8 cellular contexts compared by ENCODE assay signal in genomic region chr4:73257242-73257994, GRCh38. TPM values are rescaled to one million over a fixed set of nuclear protein-coding genes. Genes with fewer than 3 reads are reported as not detected.
DNase-seq lines count a peak whose midpoint lies in the region; ATAC-seq and TF ChIP-seq lines count a peak whose summit lies in the region.

No MANE protein-coding gene starts in this region.

- ATAC-seq in GM19351 (IDR thresholded peaks at IDR 0.05; ENCODE audit: unreplicated experiment) = peak; percentile 29
- ATAC-seq in natural killer cell treated with Interleukin-12 subunit alpha and Interleukin-12 subunit beta and Interleukin-15 and Interleukin-18, amount 100 ng/mL, for 72 hours = peak in 1 of 2 donors; percentile 15
- peak; percentile 24 for ATAC-seq in stimulated activated naive CD8-positive, alpha-beta T cell treated with anti-CD3 and anti-CD28 coated beads, Interleukin-15, Interleukin-2, amounts not matched to agents 100 U/mL and 50 U/mL, for 24 hours

- peaks cover 6% of the 10 kb centered on the region for H3K36me3 Mint-ChIP-seq in natural killer cell treated with Interleukin-12 subunit alpha and Interleukin-12 subunit beta and Interleukin-15 and Interleukin-18, amount 100 ng/mL, for 72 hours

- peak overlapping the region; percentile 93 to 97 for H3K27ac Mint-ChIP-seq in natural killer cell treated with Interleukin-12 subunit alpha and Interleukin-12 subunit beta and Interleukin-15 and Interleukin-18, amount 100 ng/mL, for 72 hours

- DNase-seq in AML-193 (lab: John Stamatoyannopoulos, UW) (peak; percentile 75 to 85), KBM-7 (peak; percentile 96), PC-9 (peak; percentile 41 to 68), fibroblast of pulmonary artery (ENCODE audit: low read depth) (peak; percentile 90)
- DNase-seq in activated T-helper 1 cell treated with anti-CD3 and anti-CD28 coated beads, Interleukin-2, amount 50 U/mL, for 16 hours (ENCODE audit: low read depth in 1 of 2, low spot score in 1 of 2) = peak; percentile 17 to 28
- peak; percentile 80 for DNase-seq in natural killer cell treated with Interleukin-12 subunit alpha and Interleukin-12 subunit beta and Interleukin-15 and Interleukin-18, amount 100 ng/mL, for 72 hours (ENCODE audit: low spot score)
- peak; percentile 67 for DNase-seq in stimulated activated naive CD8-positive, alpha-beta T cell treated with anti-CD3 and anti-CD28 coated beads, Interleukin-15, Interleukin-2, amounts not matched to agents 100 U/mL and 50 U/mL, for 24 hours

- H3K4me1 Mint-ChIP-seq in natural killer cell treated with Interleukin-12 subunit alpha and Interleukin-12 subunit beta and Interleukin-15 and Interleukin-18, amount 100 ng/mL, for 72 hours (ENCODE audit: low read depth in 2 of 2) = peaks cover 37 to 51% of the 10 kb centered on the region in 2 donors

- peak overlapping the region; percentile 81 for H3K4me2 ChIP-seq in PC-9

- BruUV-seq in PC-9 (replicated peaks; lab: Mats Ljungman, UMichigan) = no TSS peak

- no peaks in the 10 kb centered on the region for H3K36me3 ChIP-seq in PC-9 (ENCODE audit: low read depth)

- H3K9me2 ChIP-seq in PC-9 (ENCODE audit: insufficient read depth) = no peaks in the 10 kb centered on the region

- peak overlapping the region; percentile 83; the same call in 1 of the 2 replicates for H2AFZ ChIP-seq in PC-9

- H3K27me3 ChIP-seq in PC-9 (ENCODE audit: insufficient read depth, low read depth) = no peaks in the 10 kb centered on the region

- peaks cover 22% of the 10 kb centered on the region for H3K4me1 ChIP-seq in PC-9 (replicated peaks; ENCODE audit: insufficient read depth)

- in situ Hi-C loops in KBM-7 (cut with MboI; ENCODE audit: low pct_unique_long_range_greater_than_20kb, low sequenced_read_pairs) = no loop called here

- H3K4me3 Mint-ChIP-seq in natural killer cell treated with Interleukin-12 subunit alpha and Interleukin-12 subunit beta and Interleukin-15 and Interleukin-18, amount 100 ng/mL, for 72 hours = peak overlapping the region; percentile 98

- H3K79me2 ChIP-seq in PC-9 (ENCODE audit: low read depth) = peaks cover 85% of the 10 kb centered on the region

- H3K4me3 ChIP-seq in PC-9 (peak overlapping the region; percentile 82), fibroblast of pulmonary artery (replicated peaks; ENCODE audit: low read depth, low read length) (peak overlapping the region; percentile 84)

- no peaks in the 10 kb centered on the region for H3K9me3 ChIP-seq in PC-9 (ENCODE audit: insufficient read depth, low read depth)

- TF ChIP-seq CTCF in PC-9 (conservative IDR thresholded peaks at IDR 0.05) (peak; percentile 73), fibroblast of pulmonary artery (IDR thresholded peaks at IDR 0.05; ENCODE audit: low read length, missing control alignments) (peak; percentile 72)

- intact Hi-C loops in PC-9 (cut with micrococcal nuclease; ENCODE audit: unreplicated experiment) = loop anchor here (10.0 kb wide), 1 partner anchor 113 kb away; no protein-coding TSS in a partner anchor

- no peaks in the 10 kb centered on the region for H3K9me3 Mint-ChIP-seq in natural killer cell treated with Interleukin-12 subunit alpha and Interleukin-12 subunit beta and Interleukin-15 and Interleukin-18, amount 100 ng/mL, for 72 hours

- H3K27ac ChIP-seq in PC-9 = peak overlapping the region; percentile 94

- H3K27me3 Mint-ChIP-seq in natural killer cell treated with Interleukin-12 subunit alpha and Interleukin-12 subunit beta and Interleukin-15 and Interleukin-18, amount 100 ng/mL, for 72 hours = no peaks in the 10 kb centered on the region

- POLR2A ChIA-PET in PC-9 (lab: Charles Lee; ENCODE audit: unreplicated experiment) = no interaction called here

- H4K20me1 ChIP-seq in PC-9 (ENCODE audit: insufficient read depth) = peaks cover 44% of the 10 kb centered on the region

- no peaks in the 10 kb centered on the region for H3F3A ChIP-seq in PC-9 (ENCODE audit: insufficient read depth, low read depth)

- CTCF ChIA-PET in PC-9 (lab: Charles Lee) = interaction anchor here (0.5 to 0.9 kb wide), 2 partner anchors 50 to 207 kb away, joined by 3 to 5 read pairs; no protein-coding TSS in a partner anchor

RNA-seq across cellular contexts. Expression of gene ANKRD17, which starts 1.2 kb away (rescaled TPM):
- total RNA-seq in PC-9 (2021) = 26.9 and 37.9 TPM in 2 replicates
- 10 to 100 TPM; 63.5 to 88.6 TPM for total RNA-seq in natural killer cell treated with Interleukin-12 subunit alpha and Interleukin-12 subunit beta and Interleukin-15 and Interleukin-18, amount 100 ng/mL, for 72 hours

Comparison
In these comparisons a context has a peak if more than half of its experiments do, and no peak if none do; other contexts are left out.
1. DNase-seq: peak in every context shown above with its lines; median percentile 96 in KBM-7; 90 in fibroblast of pulmonary artery; 80 in AML-193; 80 in natural killer cell treated with Interleukin-12 subunit alpha and Interleukin-12 subunit beta and Interleukin-15 and Interleukin-18, amount 100 ng/mL, for 72 hours; 67 in stimulated activated naive CD8-positive, alpha-beta T cell treated with anti-CD3 and anti-CD28 coated beads, Interleukin-15, Interleukin-2, amounts not matched to agents 100 U/mL and 50 U/mL, for 24 hours; 54 in PC-9; 22 in activated T-helper 1 cell treated with anti-CD3 and anti-CD28 coated beads, Interleukin-2, amount 50 U/mL, for 16 hours.